13 cellular contexts compared by ENCODE assay signal in the genomic region with DNA sequence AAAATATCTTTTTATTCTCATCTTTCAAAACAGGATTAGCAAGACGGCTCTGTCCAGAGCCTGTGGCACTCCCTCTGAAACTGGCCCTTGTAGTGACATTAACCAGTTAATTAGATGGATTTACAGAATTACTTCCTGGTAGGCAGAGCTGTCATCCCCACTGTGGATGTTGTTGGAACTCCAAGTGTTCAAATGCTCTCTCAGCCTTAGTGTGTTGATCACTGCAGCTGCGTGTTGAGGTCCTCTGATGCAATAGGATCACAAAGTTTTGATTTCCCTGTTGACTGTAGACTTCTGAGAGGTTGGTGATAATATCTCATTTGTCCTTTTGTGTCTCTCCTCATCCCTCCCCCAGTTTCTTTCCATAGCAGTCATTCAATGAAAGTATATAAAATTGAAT.
A peak's percentile ranks its signal among the peaks of the same experiment; 100 is the strongest.
DNase-seq lines count a peak whose midpoint lies in the region; ATAC-seq and TF ChIP-seq lines count a peak whose summit lies in the region.
"Had no signal": no experiment of that assay in that cellular context is flagged by ENCODE, and none has a peak within 500 bp of the region (broad histone marks: within the 10 kb centered on the region; RNA-seq: fewer than 3 reads in every experiment).

No MANE protein-coding gene starts in this region.

- no peak overlapping the region for H3K27ac ChIP-seq in SJCRH30
- H3K27ac ChIP-seq in CD4-positive, alpha-beta T cell (ENCODE audit: low read depth, low read length) = no peak overlapping the region
- H3K27ac ChIP-seq: stomach had no signal

- H3K27me3 Mint-ChIP-seq in CD4-positive, alpha-beta T cell = peaks cover 5% of the 10 kb centered on the region
- peaks cover 5% of the 10 kb centered on the region; the same call in 1 of the 2 replicates for H3K27me3 Mint-ChIP-seq in HFFc6 (ENCODE audit: insufficient read depth)

- ATAC-seq in left colon = peak; percentile 47
- no peak for ATAC-seq in CD4-positive, alpha-beta T cell (ENCODE audit: poor library complexity)

- intact Hi-C loops in left colon (cut with DNase I, micrococcal nuclease) = no loop called here
- intact Hi-C loops in CD4-positive, alpha-beta T cell (cut with DNase I, micrococcal nuclease) = no loop called here

- H3K4me3 ChIP-seq in AG10803 (ENCODE audit: low read length) = no peak overlapping the region
- no peak overlapping the region for H3K4me3 ChIP-seq in SJCRH30
- H3K4me3 ChIP-seq: stomach had no signal

- H3K27ac Mint-ChIP-seq in CD4-positive, alpha-beta T cell = no peak overlapping the region
- no peak overlapping the region for H3K27ac Mint-ChIP-seq in HFFc6

- no peaks in the 10 kb centered on the region for H3K36me3 ChIP-seq in SJCRH30
- H3K36me3 ChIP-seq: stomach had no signal

- no peaks in the 10 kb centered on the region for H3K36me3 Mint-ChIP-seq in CD4-positive, alpha-beta T cell (ENCODE audit: low read depth)
- H3K36me3 Mint-ChIP-seq in HFFc6 (ENCODE audit: low read depth) = peaks cover 14% of the 10 kb centered on the region

- peak; percentile 11 to 36 for DNase-seq in NCI-H526 (lab: John Stamatoyannopoulos, UW)
- DNase-seq in NCI-H526 treated with DMSO at 0.1 percent for 48 hours (lab: John Stamatoyannopoulos, UW) = no peak
- peak; percentile 9 for DNase-seq in AG10803 (ENCODE audit: low read depth)
- DNase-seq in SJCRH30 = peak; percentile 30 to 67
- no peak for DNase-seq in left colon
- DNase-seq in CD4-positive, alpha-beta T cell = no peak
- no peak for DNase-seq in cerebellar nuclear complex (lab: John Stamatoyannopoulos, UW)
- DNase-seq in HFFc6 = no peak
- DNase-seq: GOT3, NCI-H1092 treated with DMSO at 0.1 percent for 48 hours, NCI-H446 treated with DMSO at 0.1 percent for 48 hours, stomach, T-helper 9 cell had no signal

- no peak for TF ChIP-seq CTCF in AG10803 (conservative IDR thresholded peaks at IDR 0.05; ENCODE audit: low read length)
- TF ChIP-seq CTCF in CD4-positive, alpha-beta T cell (IDR thresholded peaks at IDR 0.05) = no peak
- TF ChIP-seq CTCF in HFFc6 (IDR thresholded peaks at IDR 0.05) = no peak

- CTCF ChIA-PET in CD4-positive, alpha-beta T cell (lab: Charles Lee) = interaction anchor here (0.7 kb wide), 1 partner anchor 11 kb away, joined by 3 read pairs; no protein-coding TSS in a partner anchor

- H3K27me3 ChIP-seq in SJCRH30 = no peaks in the 10 kb centered on the region
- H3K27me3 ChIP-seq in CD4-positive, alpha-beta T cell (ENCODE audit: control insufficient read depth, insufficient read depth, low read length) = no peaks in the 10 kb centered on the region
- H3K27me3 ChIP-seq: stomach had no signal

- POLR2A ChIA-PET in CD4-positive, alpha-beta T cell (lab: Charles Lee) = interaction anchor here (0.6 kb wide), 1 partner anchor 26 kb away, joined by 3 read pairs; no protein-coding TSS in a partner anchor

- H3K4me1 Mint-ChIP-seq in CD4-positive, alpha-beta T cell (ENCODE audit: low read depth) = no peaks in the 10 kb centered on the region
- H3K4me1 Mint-ChIP-seq in HFFc6 (ENCODE audit: low read depth) = no peaks in the 10 kb centered on the region; the same call in 1 of the 2 replicates

- peaks cover 19% of the 10 kb centered on the region for H3K4me1 ChIP-seq in SJCRH30
- H3K4me1 ChIP-seq: stomach had no signal

- peaks cover 21% of the 10 kb centered on the region for H3K9me3 ChIP-seq in SJCRH30 (replicated peaks)
- peaks cover 7% of the 10 kb centered on the region for H3K9me3 ChIP-seq in CD4-positive, alpha-beta T cell (ENCODE audit: control insufficient read depth, low read length)

- no peak overlapping the region for H3K4me3 Mint-ChIP-seq in CD4-positive, alpha-beta T cell
- no peak overlapping the region for H3K4me3 Mint-ChIP-seq in HFFc6

- peaks cover 8% of the 10 kb centered on the region for H3K9me3 Mint-ChIP-seq in CD4-positive, alpha-beta T cell
- H3K9me3 Mint-ChIP-seq in HFFc6 = peaks cover 26% of the 10 kb centered on the region

Comparison
In these comparisons a context has a peak if more than half of its experiments do, and no peak if none do; other contexts are left out.
1. DNase-seq: peak in NCI-H526 (2 of 2), AG10803 (single experiment) and SJCRH30 (2 of 2); none in NCI-H526 treated with DMSO at 0.1 percent for 48 hours (single experiment), left colon (0 of 2), CD4-positive, alpha-beta T cell (0 of 10), cerebellar nuclear complex (0 of 2) and HFFc6 (single experiment).